ENCODE assay signal across 1 cellular context in genomic region chr2:238158807-238159539, GRCh38.
TF ChIP-seq lines count a peak whose summit lies in the region.

TSS of gene ERFE (plus strand) at chr2:238158970. CDS start at chr2:238159008, 38 bp downstream.

TF ChIP-seq in A549, 52 proteins besides CTCF, POLR2A, EP300 and RAD21 (continued from another document):
- TF ChIP-seq MAX (IDR thresholded peaks at IDR 0.05) (peak; percentile 45; the same call in 1 of the 2 replicates), HOXA7 (CRISPR knock-in tag; IDR thresholded peaks at IDR 0.05) (no peak), ATOH8 (CRISPR knock-in tag; IDR thresholded peaks at IDR 0.05; ENCODE audit: low read depth) (no peak), RARB (CRISPR knock-in tag; IDR thresholded peaks at IDR 0.05) (no peak), HOXB5 (CRISPR knock-in tag; IDR thresholded peaks at IDR 0.05) (no peak), HDAC2 (IDR thresholded peaks at IDR 0.05) (no peak), RNF2 (IDR thresholded peaks at IDR 0.05; ENCODE audit: borderline replicate concordance, low read depth) (no peak), NPAS2 (CRISPR knock-in tag; IDR thresholded peaks at IDR 0.05; ENCODE audit: borderline replicate concordance) (no peak), MAZ (IDR thresholded peaks at IDR 0.05; ENCODE audit: borderline replicate concordance, low read depth, low read length) (no peak), RFX5 (IDR thresholded peaks at IDR 0.05) (no peak), ZFP36 (IDR thresholded peaks at IDR 0.05; ENCODE audit: borderline replicate concordance, partially characterized antibody) (no peak), SMC3 (IDR thresholded peaks at IDR 0.05) (peak; percentile 66), CHD2 (IDR thresholded peaks at IDR 0.05; ENCODE audit: low read length, partially characterized antibody) (no peak), ELK1 (IDR thresholded peaks at IDR 0.05; ENCODE audit: low read depth, low read length) (no peak)
